ENCODE assay signal across 10 cellular contexts in genomic region chr2:181309161-181309560, GRCh38.
A peak's percentile ranks its signal among the peaks of the same experiment; 100 is the strongest.
DNase-seq lines count a peak whose midpoint lies in the region; ATAC-seq and TF ChIP-seq lines count a peak whose summit lies in the region.
"Had no signal": no experiment of that assay in that cellular context is flagged by ENCODE, and none has a peak within 500 bp of the region (broad histone marks: within the 10 kb centered on the region; RNA-seq: fewer than 3 reads in every experiment).

No MANE protein-coding gene starts in this region.

- no peaks in the 10 kb centered on the region for H3K9me2 ChIP-seq in Karpas-422 (replicated peaks; ENCODE audit: insufficient read depth, low read length)

- peak overlapping the region; percentile 78 for H3K27ac ChIP-seq in CD4-positive, alpha-beta T cell (ENCODE audit: low read depth, low read length)
- peak overlapping the region; percentile 99 for H3K27ac ChIP-seq in Karpas-422 (ENCODE audit: low read length)
- peak overlapping the region; percentile 52 to 77 for H3K27ac ChIP-seq in mucosa of rectum (ENCODE audit: low read depth in 2 of 2, low read length in 2 of 2)
- H3K27ac ChIP-seq: gastrocnemius medialis, psoas muscle had no signal

- no peak for DNase-seq in CD4-positive, alpha-beta T cell
- peak; percentile 86 for DNase-seq in Karpas-422
- DNase-seq in activated B cell treated with CpG ODN at 0.5 μM for 24 hours: no peak
- DNase-seq in NCI-H510A treated with DMSO at 0.1 percent for 48 hours (lab: John Stamatoyannopoulos, UW): no peak
- no peak for DNase-seq in GDM1 (lab: John Stamatoyannopoulos, UW)
- DNase-seq in NCI-H1105 (lab: John Stamatoyannopoulos, UW): no peak
- DNase-seq: gastrocnemius medialis, psoas muscle had no signal

- intact Hi-C loops in CD4-positive, alpha-beta T cell (cut with DNase I, micrococcal nuclease): loop anchor here in 1 of 2 experiments (5.0 to 10.0 kb wide), 4 partner anchors 84 to 1728 kb away; partner anchors contain the start of gene NCKAP1
- intact Hi-C loops in activated B cell treated with CpG ODN at 0.5 μM for 24 hours (cut with micrococcal nuclease): loop anchor here (5.0 to 10.0 kb wide), 5 partner anchors 327 to 1728 kb away; partner anchors contain the start of genes DNAJC10, ITPRID2, NCKAP1 and NEUROD1

- CTCF ChIA-PET in CD4-positive, alpha-beta T cell (lab: Charles Lee): interaction anchor here (1.4 to 1.7 kb wide), 4 partner anchors 11 to 204 kb away, joined by 3 to 5 read pairs (median 4); partner anchors contain the start of gene ITGA4
- CTCF ChIA-PET in activated B cell treated with CpG ODN at 0.5 μM for 24 hours (lab: Charles Lee): interaction anchor here (1.3 to 13.1 kb wide), 3 partner anchors 86 to 157 kb away, joined by 3 to 178 read pairs (median 8); partner anchors contain the start of gene ITGA4

- H3K9ac ChIP-seq in Karpas-422 (ENCODE audit: low read length) (peak overlapping the region; percentile 65), mucosa of rectum (ENCODE audit: low read depth in 1 of 2, low read length in 2 of 2) (no peak overlapping the region)

- H3K27ac Mint-ChIP-seq in CD4-positive, alpha-beta T cell: peak overlapping the region; percentile 95
- peak overlapping the region; percentile 95 for H3K27ac Mint-ChIP-seq in activated B cell treated with CpG ODN at 0.5 μM for 24 hours

- ATAC-seq in CD4-positive, alpha-beta T cell (ENCODE audit: poor library complexity): no peak
- ATAC-seq in activated B cell treated with CpG ODN at 0.5 μM for 24 hours (ENCODE audit: low read depth) (no peak), HG03196 (IDR thresholded peaks at IDR 0.05; ENCODE audit: unreplicated experiment) (no peak)
- ATAC-seq: gastrocnemius medialis, psoas muscle had no signal

- no peaks in the 10 kb centered on the region for H3K36me3 ChIP-seq in Karpas-422 (ENCODE audit: insufficient read depth, low read length)
- H3K36me3 ChIP-seq in mucosa of rectum (ENCODE audit: control insufficient read depth in 2 of 2, insufficient read depth in 2 of 2, low read length in 2 of 2): no peaks in the 10 kb centered on the region
- H3K36me3 ChIP-seq: gastrocnemius medialis had no signal

- no peaks in the 10 kb centered on the region for H3K79me2 ChIP-seq in Karpas-422 (ENCODE audit: low read length)

- no peaks in the 10 kb centered on the region for H3K9me3 Mint-ChIP-seq in CD4-positive, alpha-beta T cell
- no peaks in the 10 kb centered on the region for H3K9me3 Mint-ChIP-seq in activated B cell treated with CpG ODN at 0.5 μM for 24 hours

- H3K27me3 Mint-ChIP-seq in CD4-positive, alpha-beta T cell: no peaks in the 10 kb centered on the region
- no peaks in the 10 kb centered on the region for H3K27me3 Mint-ChIP-seq in activated B cell treated with CpG ODN at 0.5 μM for 24 hours

- no peaks in the 10 kb centered on the region for H3K27me3 ChIP-seq in CD4-positive, alpha-beta T cell (ENCODE audit: control insufficient read depth, insufficient read depth, low read length)
- H3K27me3 ChIP-seq in Karpas-422 (ENCODE audit: low read length) (no peaks in the 10 kb centered on the region), mucosa of rectum (ENCODE audit: control insufficient read depth in 2 of 2, insufficient read depth in 2 of 2, low read length in 2 of 2) (no peaks in the 10 kb centered on the region)
- H3K27me3 ChIP-seq: gastrocnemius medialis had no signal

- H3K36me3 Mint-ChIP-seq in CD4-positive, alpha-beta T cell (ENCODE audit: low read depth): no peaks in the 10 kb centered on the region
- H3K36me3 Mint-ChIP-seq in activated B cell treated with CpG ODN at 0.5 μM for 24 hours (ENCODE audit: low read depth): no peaks in the 10 kb centered on the region

- H3K4me2 ChIP-seq in Karpas-422 (ENCODE audit: low read depth, low read length, poor library complexity, severe bottlenecking): peak overlapping the region; percentile 65

- peak overlapping the region; percentile 66 for H3K4me3 Mint-ChIP-seq in CD4-positive, alpha-beta T cell
- peak overlapping the region; percentile 69 for H3K4me3 Mint-ChIP-seq in activated B cell treated with CpG ODN at 0.5 μM for 24 hours

- H3K9me3 ChIP-seq in CD4-positive, alpha-beta T cell (ENCODE audit: control insufficient read depth, low read length): no peaks in the 10 kb centered on the region
- H3K9me3 ChIP-seq in Karpas-422 (ENCODE audit: low read length): no peaks in the 10 kb centered on the region
- no peaks in the 10 kb centered on the region for H3K9me3 ChIP-seq in mucosa of rectum (ENCODE audit: control insufficient read depth in 2 of 2, low read length in 2 of 2)
- H3K9me3 ChIP-seq: gastrocnemius medialis, psoas muscle had no signal

- POLR2A ChIA-PET in CD4-positive, alpha-beta T cell (lab: Charles Lee): interaction anchor here (0.9 to 10.6 kb wide), 5 partner anchors 9 to 149 kb away, joined by 3 to 115 read pairs (median 5); partner anchors contain the start of gene ITGA4
- POLR2A ChIA-PET in activated B cell treated with CpG ODN at 0.5 μM for 24 hours (lab: Charles Lee): interaction anchor here (0.9 to 13.1 kb wide), 6 partner anchors 10 to 147 kb away, joined by 3 to 289 read pairs (median 4); partner anchors contain the start of gene ITGA4

- H3K4me1 ChIP-seq in Karpas-422 (ENCODE audit: low read length): peaks cover 100% of the 10 kb centered on the region
- H3K4me1 ChIP-seq in mucosa of rectum (ENCODE audit: control insufficient read depth in 2 of 2, insufficient read depth in 2 of 2, low read length in 2 of 2): peaks cover 2 to 6% of the 10 kb centered on the region in 2 donors
- H3K4me1 ChIP-seq: gastrocnemius medialis, psoas muscle had no signal

- no peaks in the 10 kb centered on the region for H4K20me1 ChIP-seq in Karpas-422 (ENCODE audit: insufficient read depth, low read depth, low read length)

- peaks cover 85% of the 10 kb centered on the region for H3K4me1 Mint-ChIP-seq in CD4-positive, alpha-beta T cell (ENCODE audit: low read depth)
- peaks cover 85% of the 10 kb centered on the region for H3K4me1 Mint-ChIP-seq in activated B cell treated with CpG ODN at 0.5 μM for 24 hours

- H2AFZ ChIP-seq in Karpas-422 (ENCODE audit: low read length): no peak overlapping the region

- H3K4me3 ChIP-seq in Karpas-422 (ENCODE audit: low read length) (peak overlapping the region; percentile 46), mucosa of rectum (ENCODE audit: low read length in 2 of 2) (peak overlapping the region in 1 of 2 donors; percentile 29)
- H3K4me3 ChIP-seq: gastrocnemius medialis, psoas muscle had no signal

- no peak for TF ChIP-seq CTCF in CD4-positive, alpha-beta T cell (IDR thresholded peaks at IDR 0.05)
- TF ChIP-seq CTCF in activated B cell treated with CpG ODN at 0.5 μM for 24 hours (IDR thresholded peaks at IDR 0.05): no peak
